Comparison of ENCODE assay signal across 19 cellular contexts in the genomic region with DNA sequence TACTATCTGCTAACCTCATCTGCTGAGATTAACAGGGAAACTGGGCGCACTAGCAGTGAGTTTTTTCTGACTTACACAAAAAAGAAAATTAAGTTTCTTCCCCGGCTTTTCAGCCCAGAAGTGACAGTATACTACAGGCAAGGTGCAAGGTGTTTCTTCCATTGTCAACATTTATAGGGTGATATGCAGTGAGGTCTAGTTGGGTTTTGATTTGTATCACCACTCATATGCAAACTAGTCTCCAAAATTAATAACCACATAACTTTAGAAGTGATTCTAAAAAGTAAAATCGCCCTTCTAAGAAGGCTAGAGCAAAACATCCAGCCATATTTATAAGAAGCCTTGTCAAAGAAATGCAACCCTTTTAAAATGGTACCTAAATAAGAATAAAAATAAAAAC.
DNase-seq lines count a peak whose midpoint lies in the region; ATAC-seq, FAIRE-seq and TF ChIP-seq lines count a peak whose summit lies in the region.
"Had no signal": no experiment of that assay in that cellular context is flagged by ENCODE, and none has a peak within 500 bp of the region (broad histone marks: within the 10 kb centered on the region; RNA-seq: fewer than 3 reads in every experiment).

No MANE protein-coding gene starts in this region.

- FAIRE-seq in GM12892 (lab: Jason Lieb, UNC) = peak; percentile 21
- no peak for FAIRE-seq in GM12878 (lab: Jason Lieb, UNC)
- FAIRE-seq: GM12891, GM18507, H1 had no signal

- WGBS in GM12878 (ENCODE audit: insufficient coverage, insufficient replicate concordance, low lambda C conversion rate, missing lambda C conversion rate) = 26% methylated on average over 3 of the region's 3 CpGs

- H3K27me3 ChIP-seq in MM.1S (replicated peaks; ENCODE audit: insufficient read depth, low read length) (no peaks in the 10 kb centered on the region), GM12878 (replicated peaks in 1 of 2; ENCODE audit: control insufficient read depth in 2 of 2, insufficient read depth in 2 of 2, low read length in 1 of 2) (no peaks in the 10 kb centered on the region), dorsolateral prefrontal cortex (no peaks in the 10 kb centered on the region)
- H3K27me3 ChIP-seq: BLaER1 had no signal

- H3F3A ChIP-seq in MM.1S (ENCODE audit: insufficient read depth, low read length) = no peaks in the 10 kb centered on the region

- POLR2A ChIA-PET in GM12878 (lab: Charles Lee) = no interaction called here

- in situ Hi-C loops in GM12878 (cut with MboI) = no loop called here

- H3K4me2 ChIP-seq in MM.1S (ENCODE audit: low read depth, low read length) = peak overlapping the region; percentile 18; the same call in 1 of the 2 replicates
- no peak overlapping the region for H3K4me2 ChIP-seq in GM12878 (ENCODE audit: control insufficient read depth, insufficient read depth)
- H3K4me2 ChIP-seq: BLaER1 had no signal

- H3K9me3 ChIP-seq in MM.1S (replicated peaks; ENCODE audit: insufficient read depth, low read length) = no peaks in the 10 kb centered on the region
- H3K9me3 ChIP-seq in GM12878 (replicated peaks; ENCODE audit: control insufficient read depth, insufficient read depth, low read length) = no peaks in the 10 kb centered on the region
- H3K9me3 ChIP-seq: BLaER1, HAP-1 had no signal

- RAD21 ChIA-PET in GM12878 (lab: Charles Lee; ENCODE audit: unreplicated experiment) = no interaction called here

- H3K36me3 ChIP-seq in MM.1S (replicated peaks; ENCODE audit: insufficient read depth, low read length) (no peaks in the 10 kb centered on the region), GM12878 (ENCODE audit: control insufficient read depth in 2 of 2, insufficient read depth in 2 of 2, low read length in 1 of 2) (no peaks in the 10 kb centered on the region)
- H3K36me3 ChIP-seq: BLaER1, HAP-1 had no signal

- H3K79me2 ChIP-seq in MM.1S (ENCODE audit: low read length) = no peaks in the 10 kb centered on the region
- H3K79me2 ChIP-seq in GM12878 (ENCODE audit: control insufficient read depth, insufficient read depth, low read length) = no peaks in the 10 kb centered on the region

- no peak for TF ChIP-seq RAD21 in GM12878 (IDR thresholded peaks at IDR 0.05; ENCODE audit: insufficient read depth, low read depth, low read length)

- H3K4me3 ChIP-seq in MM.1S (ENCODE audit: low read length) = 0 out of 2 replicates have a peak overlapping the region, but pooled peaks have one; percentile 6
- H3K4me3 ChIP-seq in GM12878 = no peak overlapping the region
- H3K4me3 ChIP-seq in dorsolateral prefrontal cortex = no peak overlapping the region
- H3K4me3 ChIP-seq: BLaER1, HAP-1 had no signal

- H3K9ac ChIP-seq in MM.1S (ENCODE audit: low read length) = no peak overlapping the region
- H3K9ac ChIP-seq in GM12878 (ENCODE audit: control insufficient read depth, insufficient read depth, low read length) = no peak overlapping the region
- H3K9ac ChIP-seq: BLaER1 had no signal

- no peaks in the 10 kb centered on the region for H4K20me1 ChIP-seq in MM.1S (ENCODE audit: insufficient read depth, low read length)
- H4K20me1 ChIP-seq in GM12878 (ENCODE audit: control insufficient read depth, insufficient read depth) = no peaks in the 10 kb centered on the region
- H4K20me1 ChIP-seq: BLaER1 had no signal

- ATAC-seq in GM21390 (IDR thresholded peaks at IDR 0.05; ENCODE audit: unreplicated experiment) (peak; percentile 51), GM12878 (peak; percentile 70), GM18873 (IDR thresholded peaks at IDR 0.05; ENCODE audit: low FRiP score, unreplicated experiment) (no peak), GM19397 (IDR thresholded peaks at IDR 0.05; ENCODE audit: unreplicated experiment) (no peak)

- TF ChIP-seq POLR2A in GM12892 (IDR thresholded peaks at IDR 0.05; ENCODE audit: low read depth, low read length) (no peak), GM12878 (IDR thresholded peaks at IDR 0.05; ENCODE audit: low read depth, low read length) (no peak)

- TF ChIP-seq EP300 in GM12878 (IDR thresholded peaks at IDR 0.05; ENCODE audit: borderline replicate concordance in 1 of 2, control insufficient read depth in 1 of 2, low read depth in 2 of 2, low read length in 2 of 2) = no peak

- intact Hi-C loops in GM12878 (cut with micrococcal nuclease; ENCODE audit: unreplicated experiment) (no loop called here), dorsolateral prefrontal cortex (cut with DNase I) (no loop called here)

- SMC1A ChIA-PET in GM12878 (lab: Charles Lee; ENCODE audit: uncharacterized antibody, unreplicated experiment) = no interaction called here

- H3K9me2 ChIP-seq in MM.1S (replicated peaks; ENCODE audit: insufficient read depth, low read length) = no peaks in the 10 kb centered on the region

- CTCF ChIA-PET in GM12878 (lab: Yijun Ruan, JAX) = no interaction called here

- H2AFZ ChIP-seq in MM.1S (ENCODE audit: low read length) (no peak overlapping the region), GM12878 (ENCODE audit: control insufficient read depth, low read depth, low read length) (no peak overlapping the region)

- H3K27ac ChIP-seq in MM.1S (ENCODE audit: low read length) (no peak overlapping the region), GM12878 (ENCODE audit: control insufficient read depth, insufficient read depth) (no peak overlapping the region), dorsolateral prefrontal cortex (no peak overlapping the region)
- H3K27ac ChIP-seq: BLaER1 had no signal

- no peak for DNase-seq in GM12892 (ENCODE audit: insufficient read length)
- DNase-seq in MM.1S = no peak
- DNase-seq in GM12878 (ENCODE audit: low read depth, low spot score) = no peak
- DNase-seq in dorsolateral prefrontal cortex = no peak
- DNase-seq: 8988T; Calu3; CD4-positive, alpha-beta memory T cell; DMS79 treated with DMSO at 0.1 percent for 48 hours; GF-D8; Kasumi-1; KG1 had no signal

- TF ChIP-seq CTCF in MM.1S (IDR thresholded peaks at IDR 0.05; ENCODE audit: low read length) (no peak), GM12878 (IDR thresholded peaks at IDR 0.05 in 2 of 3, conservative IDR thresholded peaks at IDR 0.05 in 1 of 3; ENCODE audit: control insufficient read depth in 2 of 3, extremely low read depth in 1 of 3, insufficient read depth in 1 of 3, low read depth in 3 of 3, low read length in 3 of 3) (no peak), dorsolateral prefrontal cortex (IDR thresholded peaks at IDR 0.05 in 54 of 56, conservative IDR thresholded peaks at IDR 0.05 in 2 of 56; ENCODE audit: low read depth in 1 of 56, partially characterized antibody in 56 of 56) (no peak)

- BruUV-seq in GM12878 (replicated peaks; lab: Mats Ljungman, UMichigan) = no TSS peak

- H3K4me1 ChIP-seq in MM.1S (ENCODE audit: low read length) (no peaks in the 10 kb centered on the region), GM12878 (ENCODE audit: control insufficient read depth, insufficient read depth, low read length) (no peaks in the 10 kb centered on the region)
- H3K4me1 ChIP-seq: BLaER1 had no signal

TF ChIP-seq in GM12878, 131 proteins besides CTCF, POLR2A, EP300 and RAD21 (continues in another document):
- no peak for TF ChIP-seq NFYA (IDR thresholded peaks at IDR 0.05; ENCODE audit: borderline replicate concordance, low read depth, low read length)
- no peak for TF ChIP-seq NFXL1 (IDR thresholded peaks at IDR 0.05; ENCODE audit: borderline replicate concordance)
- 0 out of 2 replicates have a peak, but pooled peaks have one; percentile 24 for TF ChIP-seq CREM (IDR thresholded peaks at IDR 0.05; ENCODE audit: low read depth)
- no peak for TF ChIP-seq SREBF2 (IDR thresholded peaks at IDR 0.05; ENCODE audit: low read length)
- no peak for TF ChIP-seq KAT2A (conservative IDR thresholded peaks at IDR 0.05; ENCODE audit: control insufficient read depth, low read depth, low read length)
- TF ChIP-seq ZNF207 (IDR thresholded peaks at IDR 0.05; ENCODE audit: borderline replicate concordance) = no peak
- no peak for TF ChIP-seq PML (IDR thresholded peaks at IDR 0.05; ENCODE audit: low read length)
- no peak for TF ChIP-seq GATAD2B (conservative IDR thresholded peaks at IDR 0.05; ENCODE audit: low read depth)
- TF ChIP-seq WRNIP1 (IDR thresholded peaks at IDR 0.05; ENCODE audit: borderline replicate concordance, low read depth, low read length) = no peak
- no peak for TF ChIP-seq ZZZ3 (IDR thresholded peaks at IDR 0.05; ENCODE audit: control insufficient read depth, insufficient read length, low read depth)
- no peak for TF ChIP-seq STAT3 (IDR thresholded peaks at IDR 0.05; ENCODE audit: low read depth, low read length)
- no peak for TF ChIP-seq STAT1 (conservative IDR thresholded peaks at IDR 0.05)
- 0 out of 2 replicates have a peak, but pooled peaks have one; percentile 12 for TF ChIP-seq JUNB (IDR thresholded peaks at IDR 0.05)
- no peak for TF ChIP-seq ZNF274 (IDR thresholded peaks at IDR 0.05; ENCODE audit: insufficient read depth, insufficient read length)
- TF ChIP-seq, protein P1, sequence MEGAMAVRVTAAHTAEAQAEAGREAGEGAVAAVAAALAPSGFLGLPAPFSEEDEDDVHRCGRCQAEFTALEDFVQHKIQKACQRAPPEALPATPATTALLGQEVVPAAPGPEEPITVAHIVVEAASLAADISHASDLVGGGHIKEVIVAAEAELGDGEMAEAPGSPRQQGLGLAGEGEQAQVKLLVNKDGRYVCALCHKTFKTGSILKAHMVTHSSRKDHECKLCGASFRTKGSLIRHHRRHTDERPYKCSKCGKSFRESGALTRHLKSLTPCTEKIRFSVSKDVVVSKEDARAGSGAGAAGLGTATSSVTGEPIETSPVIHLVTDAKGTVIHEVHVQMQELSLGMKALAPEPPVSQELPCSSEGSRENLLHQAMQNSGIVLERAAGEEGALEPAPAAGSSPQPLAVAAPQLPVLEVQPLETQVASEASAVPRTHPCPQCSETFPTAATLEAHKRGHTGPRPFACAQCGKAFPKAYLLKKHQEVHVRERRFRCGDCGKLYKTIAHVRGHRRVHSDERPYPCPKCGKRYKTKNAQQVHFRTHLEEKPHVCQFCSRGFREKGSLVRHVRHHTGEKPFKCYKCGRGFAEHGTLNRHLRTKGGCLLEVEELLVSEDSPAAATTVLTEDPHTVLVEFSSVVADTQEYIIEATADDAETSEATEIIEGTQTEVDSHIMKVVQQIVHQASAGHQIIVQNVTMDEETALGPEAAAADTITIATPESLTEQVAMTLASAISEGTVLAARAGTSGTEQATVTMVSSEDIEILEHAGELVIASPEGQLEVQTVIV (IDR thresholded peaks at IDR 0.05; ENCODE audit: borderline replicate concordance, partially characterized antibody) = no peak
- no peak for TF ChIP-seq SMAD5 (IDR thresholded peaks at IDR 0.05; ENCODE audit: low read depth)
- TF ChIP-seq ZBED1 (IDR thresholded peaks at IDR 0.05; ENCODE audit: borderline replicate concordance) = no peak
- TF ChIP-seq SP1 (IDR thresholded peaks at IDR 0.05; ENCODE audit: low read depth, low read length) = no peak
- no peak for TF ChIP-seq FOS (IDR thresholded peaks at IDR 0.05; ENCODE audit: borderline replicate concordance, extremely low read depth, insufficient read length)
- no peak for TF ChIP-seq SMAD1 (IDR thresholded peaks at IDR 0.05; ENCODE audit: low read depth, partially characterized antibody)
- no peak for TF ChIP-seq BMI1 (IDR thresholded peaks at IDR 0.05; ENCODE audit: borderline replicate concordance)
- no peak for TF ChIP-seq ZSCAN29 (IDR thresholded peaks at IDR 0.05)

Comparison
In these comparisons a context has a peak if more than half of its experiments do, and no peak if none do; other contexts are left out.
1. ATAC-seq: peak in GM21390 (single experiment) and GM12878 (single experiment); none in GM18873 (single experiment) and GM19397 (single experiment).